Comparison of ENCODE assay signal across 1 cellular context in the genomic region with DNA sequence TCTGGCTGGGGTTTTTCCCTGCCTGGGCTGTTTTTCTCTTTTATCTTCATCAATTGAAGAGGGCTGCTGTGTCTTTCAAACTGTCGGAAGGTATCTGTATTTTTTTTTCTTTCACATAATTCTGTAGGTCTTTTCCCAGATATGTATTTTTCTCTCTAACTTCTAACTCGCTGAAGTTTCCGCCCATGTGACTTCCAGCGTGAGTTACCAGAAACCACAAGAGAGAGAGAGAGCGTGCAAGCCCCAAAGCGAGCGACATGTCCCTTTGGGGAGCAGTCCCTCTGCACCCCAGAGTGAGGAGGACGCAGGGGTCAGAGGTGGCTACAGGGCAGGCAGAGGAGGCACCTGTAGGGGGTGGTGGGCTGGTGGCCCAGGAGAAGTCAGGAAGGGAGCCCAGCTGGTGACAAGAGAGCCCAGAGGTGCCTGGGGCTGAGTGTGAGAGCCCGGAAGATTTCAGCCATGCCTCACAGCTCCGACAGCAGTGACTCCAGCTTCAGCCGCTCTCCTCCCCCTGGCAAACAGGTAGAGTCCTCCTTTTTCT.
TF ChIP-seq lines count a peak whose summit lies in the region.

A gene with protein sequence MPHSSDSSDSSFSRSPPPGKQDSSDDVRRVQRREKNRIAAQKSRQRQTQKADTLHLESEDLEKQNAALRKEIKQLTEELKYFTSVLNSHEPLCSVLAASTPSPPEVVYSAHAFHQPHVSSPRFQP (plus strand): TSS at position 246 of the 541 bp plus-strand sequence. CDS start 214 bp downstream, at position 460.

TF ChIP-seq in GM12878, 131 proteins besides CTCF, POLR2A, EP300 and RAD21 (continued from another document and continues in another):
- TF ChIP-seq, protein P1, sequence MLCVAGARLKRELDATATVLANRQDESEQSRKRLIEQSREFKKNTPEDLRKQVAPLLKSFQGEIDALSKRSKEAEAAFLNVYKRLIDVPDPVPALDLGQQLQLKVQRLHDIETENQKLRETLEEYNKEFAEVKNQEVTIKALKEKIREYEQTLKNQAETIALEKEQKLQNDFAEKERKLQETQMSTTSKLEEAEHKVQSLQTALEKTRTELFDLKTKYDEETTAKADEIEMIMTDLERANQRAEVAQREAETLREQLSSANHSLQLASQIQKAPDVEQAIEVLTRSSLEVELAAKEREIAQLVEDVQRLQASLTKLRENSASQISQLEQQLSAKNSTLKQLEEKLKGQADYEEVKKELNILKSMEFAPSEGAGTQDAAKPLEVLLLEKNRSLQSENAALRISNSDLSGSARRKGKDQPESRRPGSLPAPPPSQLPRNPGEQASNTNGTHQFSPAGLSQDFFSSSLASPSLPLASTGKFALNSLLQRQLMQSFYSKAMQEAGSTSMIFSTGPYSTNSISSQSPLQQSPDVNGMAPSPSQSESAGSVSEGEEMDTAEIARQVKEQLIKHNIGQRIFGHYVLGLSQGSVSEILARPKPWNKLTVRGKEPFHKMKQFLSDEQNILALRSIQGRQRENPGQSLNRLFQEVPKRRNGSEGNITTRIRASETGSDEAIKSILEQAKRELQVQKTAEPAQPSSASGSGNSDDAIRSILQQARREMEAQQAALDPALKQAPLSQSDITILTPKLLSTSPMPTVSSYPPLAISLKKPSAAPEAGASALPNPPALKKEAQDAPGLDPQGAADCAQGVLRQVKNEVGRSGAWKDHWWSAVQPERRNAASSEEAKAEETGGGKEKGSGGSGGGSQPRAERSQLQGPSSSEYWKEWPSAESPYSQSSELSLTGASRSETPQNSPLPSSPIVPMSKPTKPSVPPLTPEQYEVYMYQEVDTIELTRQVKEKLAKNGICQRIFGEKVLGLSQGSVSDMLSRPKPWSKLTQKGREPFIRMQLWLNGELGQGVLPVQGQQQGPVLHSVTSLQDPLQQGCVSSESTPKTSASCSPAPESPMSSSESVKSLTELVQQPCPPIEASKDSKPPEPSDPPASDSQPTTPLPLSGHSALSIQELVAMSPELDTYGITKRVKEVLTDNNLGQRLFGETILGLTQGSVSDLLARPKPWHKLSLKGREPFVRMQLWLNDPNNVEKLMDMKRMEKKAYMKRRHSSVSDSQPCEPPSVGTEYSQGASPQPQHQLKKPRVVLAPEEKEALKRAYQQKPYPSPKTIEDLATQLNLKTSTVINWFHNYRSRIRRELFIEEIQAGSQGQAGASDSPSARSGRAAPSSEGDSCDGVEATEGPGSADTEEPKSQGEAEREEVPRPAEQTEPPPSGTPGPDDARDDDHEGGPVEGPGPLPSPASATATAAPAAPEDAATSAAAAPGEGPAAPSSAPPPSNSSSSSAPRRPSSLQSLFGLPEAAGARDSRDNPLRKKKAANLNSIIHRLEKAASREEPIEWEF (IDR thresholded peaks at IDR 0.05; ENCODE audit: insufficient replicate concordance, low read depth, low read length), result peak; percentile 75
- no peak for TF ChIP-seq ZBTB4 (CRISPR knock-in tag; IDR thresholded peaks at IDR 0.05)
- peak; percentile 89; the same call in 1 of the 2 replicates for TF ChIP-seq RB1 (IDR thresholded peaks at IDR 0.05; ENCODE audit: borderline replicate concordance)
- no peak for TF ChIP-seq ASH2L (IDR thresholded peaks at IDR 0.05; ENCODE audit: borderline replicate concordance, low read depth)
- peak; percentile 65 for TF ChIP-seq RELA (IDR thresholded peaks at IDR 0.05; ENCODE audit: borderline replicate concordance, partially characterized antibody)
- no peak for TF ChIP-seq ZSCAN29 (IDR thresholded peaks at IDR 0.05)
- TF ChIP-seq RFX5 (IDR thresholded peaks at IDR 0.05; ENCODE audit: low read depth, low read length), result no peak
- no peak for TF ChIP-seq STAT1 (conservative IDR thresholded peaks at IDR 0.05)
- TF ChIP-seq SMC3 (IDR thresholded peaks at IDR 0.05; ENCODE audit: borderline replicate concordance, low read length), result peak; percentile 5; the same call in 1 of the 2 replicates
- TF ChIP-seq IKZF1 (conservative IDR thresholded peaks at IDR 0.05), result peak; percentile 91
- TF ChIP-seq SMAD1 (IDR thresholded peaks at IDR 0.05; ENCODE audit: low read depth, partially characterized antibody), result peak; percentile 78
- no peak for TF ChIP-seq NFYA (IDR thresholded peaks at IDR 0.05; ENCODE audit: borderline replicate concordance, low read depth, low read length)
- peak; percentile 34; the same call in 1 of the 2 replicates for TF ChIP-seq FOXM1 (IDR thresholded peaks at IDR 0.05; ENCODE audit: low read depth, low read length)
- TF ChIP-seq ETV6 (conservative IDR thresholded peaks at IDR 0.05 in 1 of 2, IDR thresholded peaks at IDR 0.05 in 1 of 2; ENCODE audit: borderline replicate concordance in 1 of 2, low read depth in 1 of 2), result peak in 1 of 2 experiments; percentile 64; a peak in 2 of 4 replicates
- TF ChIP-seq SUPT20H (IDR thresholded peaks at IDR 0.05; ENCODE audit: borderline replicate concordance, control insufficient read depth, low read depth, low read length), result no peak
- TF ChIP-seq ZBTB40 (IDR thresholded peaks at IDR 0.05; ENCODE audit: borderline replicate concordance), result no peak
- TF ChIP-seq CEBPB (IDR thresholded peaks at IDR 0.05; ENCODE audit: borderline replicate concordance in 1 of 2, low read depth in 2 of 2, low read length in 2 of 2), result 0 out of 4 replicates have a peak, but pooled peaks of 1 of the 2 experiments have one; percentile 17
- peak; percentile 55; the same call in 1 of the 2 replicates for TF ChIP-seq TCF3 (IDR thresholded peaks at IDR 0.05; ENCODE audit: borderline replicate concordance, insufficient read depth, low read depth, low read length)
- TF ChIP-seq BACH1 (IDR thresholded peaks at IDR 0.05; ENCODE audit: borderline replicate concordance), result 0 out of 2 replicates have a peak, but pooled peaks have one; percentile 63
- 0 out of 2 replicates have a peak, but pooled peaks have one; percentile 59 for TF ChIP-seq CHD1 (IDR thresholded peaks at IDR 0.05; ENCODE audit: low read depth, low read length)
- TF ChIP-seq PML (IDR thresholded peaks at IDR 0.05; ENCODE audit: low read length), result peak; percentile 93
- TF ChIP-seq SPI1 (IDR thresholded peaks at IDR 0.05; ENCODE audit: borderline replicate concordance, insufficient read depth, low read depth, low read length), result no peak
- TF ChIP-seq ZNF217 (IDR thresholded peaks at IDR 0.05), result no peak
- TF ChIP-seq SMAD5 (IDR thresholded peaks at IDR 0.05; ENCODE audit: low read depth), result peak; percentile 94
- TF ChIP-seq ZBTB33 (IDR thresholded peaks at IDR 0.05), result no peak
- TF ChIP-seq SMARCA5 (IDR thresholded peaks at IDR 0.05), result no peak; the same call in 1 of the 2 replicates
- TF ChIP-seq ZNF622 (IDR thresholded peaks at IDR 0.05), result no peak
- peak; percentile 73 for TF ChIP-seq MTA2 (IDR thresholded peaks at IDR 0.05; ENCODE audit: low read depth)
- TF ChIP-seq SUZ12 (IDR thresholded peaks at IDR 0.05; ENCODE audit: unreplicated experiment), result no peak
- TF ChIP-seq, protein P2, sequence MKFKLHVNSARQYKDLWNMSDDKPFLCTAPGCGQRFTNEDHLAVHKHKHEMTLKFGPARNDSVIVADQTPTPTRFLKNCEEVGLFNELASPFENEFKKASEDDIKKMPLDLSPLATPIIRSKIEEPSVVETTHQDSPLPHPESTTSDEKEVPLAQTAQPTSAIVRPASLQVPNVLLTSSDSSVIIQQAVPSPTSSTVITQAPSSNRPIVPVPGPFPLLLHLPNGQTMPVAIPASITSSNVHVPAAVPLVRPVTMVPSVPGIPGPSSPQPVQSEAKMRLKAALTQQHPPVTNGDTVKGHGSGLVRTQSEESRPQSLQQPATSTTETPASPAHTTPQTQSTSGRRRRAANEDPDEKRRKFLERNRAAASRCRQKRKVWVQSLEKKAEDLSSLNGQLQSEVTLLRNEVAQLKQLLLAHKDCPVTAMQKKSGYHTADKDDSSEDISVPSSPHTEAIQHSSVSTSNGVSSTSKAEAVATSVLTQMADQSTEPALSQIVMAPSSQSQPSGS (IDR thresholded peaks at IDR 0.05; ENCODE audit: low read length), result peak; percentile 75; the same call in 1 of the 2 replicates
- TF ChIP-seq, protein P3, sequence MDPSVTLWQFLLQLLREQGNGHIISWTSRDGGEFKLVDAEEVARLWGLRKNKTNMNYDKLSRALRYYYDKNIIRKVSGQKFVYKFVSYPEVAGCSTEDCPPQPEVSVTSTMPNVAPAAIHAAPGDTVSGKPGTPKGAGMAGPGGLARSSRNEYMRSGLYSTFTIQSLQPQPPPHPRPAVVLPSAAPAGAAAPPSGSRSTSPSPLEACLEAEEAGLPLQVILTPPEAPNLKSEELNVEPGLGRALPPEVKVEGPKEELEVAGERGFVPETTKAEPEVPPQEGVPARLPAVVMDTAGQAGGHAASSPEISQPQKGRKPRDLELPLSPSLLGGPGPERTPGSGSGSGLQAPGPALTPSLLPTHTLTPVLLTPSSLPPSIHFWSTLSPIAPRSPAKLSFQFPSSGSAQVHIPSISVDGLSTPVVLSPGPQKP (IDR thresholded peaks at IDR 0.05; ENCODE audit: low read depth, low read length), result no peak
- no peak for TF ChIP-seq HDAC2 (IDR thresholded peaks at IDR 0.05)
- TF ChIP-seq CHD2 (IDR thresholded peaks at IDR 0.05; ENCODE audit: borderline replicate concordance, low read depth, low read length), result no peak
- TF ChIP-seq ZNF24 (IDR thresholded peaks at IDR 0.05), result no peak
